Comparison of ENCODE assay signal across 8 cellular contexts in genomic region chr21:32278068-32278467, GRCh38. TPM values are rescaled to one million over a fixed set of nuclear protein-coding genes. Genes with fewer than 3 reads are reported as not detected.
DNase-seq lines count a peak whose midpoint lies in the region; ATAC-seq and TF ChIP-seq lines count a peak whose summit lies in the region.

No MANE protein-coding gene starts in this region.

- intact Hi-C loops in ascending aorta (cut with DNase I), result loop anchor here (2.0 to 5.0 kb wide), 4 partner anchors 51 to 449 kb away; partner anchors contain the start of genes CFAP298 and SYNJ1

- H3K4me3 ChIP-seq in ascending aorta, result peak overlapping the region; percentile 69 to 77
- H3K4me3 ChIP-seq in lung, result peak overlapping the region; percentile 94

- peaks cover 9 to 13% of the 10 kb centered on the region in 2 donors for H3K4me1 ChIP-seq in ascending aorta
- peaks cover 5% of the 10 kb centered on the region in 2 donors for H3K4me1 ChIP-seq in lung (ENCODE audit: control insufficient read depth in 2 of 2, insufficient read depth in 2 of 2, low read length in 2 of 2)

- 3% methylated on average over 6 of the region's 6 CpGs for WGBS in lung, 2 donors

- no peaks in the 10 kb centered on the region for H3K9me3 ChIP-seq in ascending aorta
- H3K9me3 ChIP-seq in lung (ENCODE audit: control insufficient read depth in 2 of 2, insufficient read depth in 1 of 2, low read length in 1 of 2), result no peaks in the 10 kb centered on the region

- DNase-seq in DMS79 treated with DMSO at 0.1 percent for 48 hours (lab: John Stamatoyannopoulos, UW) (peak; percentile 5), DMS79 (lab: John Stamatoyannopoulos, UW) (no peak), KG1 (lab: John Stamatoyannopoulos, UW) (peak; percentile 16), ascending aorta (ENCODE audit: low spot score in 2 of 2) (no peak), lung (ENCODE audit: low spot score) (no peak), GM20000 (ENCODE audit: low spot score) (no peak)
- DNase-seq in stimulated activated naive CD4-positive, alpha-beta T cell (lab: John Stamatoyannopoulos, UW), result no peak

- ATAC-seq in lung (ENCODE audit: insufficient read depth, low FRiP score) (no peak), HG03097 (IDR thresholded peaks at IDR 0.05; ENCODE audit: low FRiP score, unreplicated experiment) (no peak)

- TF ChIP-seq CTCF in ascending aorta (IDR thresholded peaks at IDR 0.05) (no peak), lung (IDR thresholded peaks at IDR 0.05; ENCODE audit: control extremely low read depth, extremely low read depth) (no peak), GM20000 (IDR thresholded peaks at IDR 0.05; ENCODE audit: extremely low read depth, missing control alignments) (no peak)

- no peaks in the 10 kb centered on the region for H3K36me3 ChIP-seq in ascending aorta
- peaks cover 0 to 7% of the 10 kb centered on the region in 2 donors for H3K36me3 ChIP-seq in lung (ENCODE audit: control insufficient read depth in 2 of 2, insufficient read depth in 2 of 2, low read length in 2 of 2)

- H3K27ac ChIP-seq in ascending aorta (no peak overlapping the region), lung (ENCODE audit: low read depth in 1 of 2, low read length in 1 of 2) (no peak overlapping the region)

- H3K27me3 ChIP-seq in ascending aorta (no peaks in the 10 kb centered on the region), lung (ENCODE audit: control insufficient read depth, insufficient read depth) (no peaks in the 10 kb centered on the region)

RNA-seq across cellular contexts. Expression of gene MIS18A, which starts 0.8 kb away (rescaled TPM):
- total RNA-seq in ascending aorta (0.64 TPM), lung (1 to 10 TPM; 6.9 to 8.5 TPM)
- 1 to 10 TPM; 5.0 to 5.2 TPM for polyA plus RNA-seq in lung

RNA-seq across cellular contexts. Expression of gene MRAP, which starts 20.6 kb away (rescaled TPM):
- not detected for total RNA-seq in ascending aorta
- 1 to 10 TPM in 1 of 2 donors, not detected in 1; 3.8 TPM for total RNA-seq in lung
- polyA plus RNA-seq in lung, result under 1 TPM; 0.18 to 0.24 TPM

Comparison
In these comparisons a context has a peak if more than half of its experiments do, and no peak if none do; other contexts are left out.
1. DNase-seq: peak in DMS79 treated with DMSO at 0.1 percent for 48 hours (single experiment) and KG1 (single experiment); none in DMS79 (single experiment), ascending aorta (0 of 2), lung (single experiment), GM20000 (single experiment) and stimulated activated naive CD4-positive, alpha-beta T cell (0 of 6).